1 cellular context compared by ENCODE assay signal in the genomic region with DNA sequence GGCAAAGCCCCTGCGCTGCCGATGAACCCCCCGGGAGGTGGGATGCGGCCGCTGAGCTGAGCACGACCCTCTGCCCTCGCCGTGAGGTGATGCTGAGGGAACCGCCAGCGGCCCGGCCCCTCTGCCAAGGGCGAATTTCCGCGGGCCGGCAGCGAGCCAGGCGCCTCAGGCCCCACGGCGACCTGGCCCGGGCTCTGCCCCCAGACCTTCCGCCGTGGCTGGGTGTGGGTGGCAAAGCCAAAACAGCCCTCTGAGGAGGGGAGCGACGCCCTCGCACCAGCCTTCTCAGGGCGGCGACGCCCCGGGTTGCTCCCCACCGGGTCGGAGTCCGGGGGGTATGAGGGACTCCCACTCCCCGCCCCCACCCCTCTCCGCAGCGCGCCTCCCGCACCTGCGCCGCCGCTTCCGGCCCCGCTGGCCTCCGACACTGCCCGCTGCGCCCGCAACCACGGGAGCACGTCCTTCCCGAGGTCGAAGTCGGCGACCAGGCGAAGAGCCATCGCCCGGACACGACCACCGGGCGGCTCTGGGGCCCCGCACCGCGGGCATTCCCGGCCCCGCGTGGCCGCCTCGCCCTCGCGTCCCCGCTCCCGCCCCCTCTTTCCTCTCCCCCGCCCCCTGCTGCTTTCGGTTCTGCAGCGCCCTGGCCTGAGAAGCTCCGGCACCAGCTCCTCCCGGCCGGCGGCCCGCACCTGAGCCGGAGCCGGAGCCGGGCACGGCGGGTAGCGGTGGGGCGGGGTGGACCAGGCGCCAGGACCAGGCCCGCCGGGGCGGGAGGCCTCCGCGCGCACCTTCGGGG.
TF ChIP-seq lines count a peak whose summit lies in the region.

A gene with protein sequence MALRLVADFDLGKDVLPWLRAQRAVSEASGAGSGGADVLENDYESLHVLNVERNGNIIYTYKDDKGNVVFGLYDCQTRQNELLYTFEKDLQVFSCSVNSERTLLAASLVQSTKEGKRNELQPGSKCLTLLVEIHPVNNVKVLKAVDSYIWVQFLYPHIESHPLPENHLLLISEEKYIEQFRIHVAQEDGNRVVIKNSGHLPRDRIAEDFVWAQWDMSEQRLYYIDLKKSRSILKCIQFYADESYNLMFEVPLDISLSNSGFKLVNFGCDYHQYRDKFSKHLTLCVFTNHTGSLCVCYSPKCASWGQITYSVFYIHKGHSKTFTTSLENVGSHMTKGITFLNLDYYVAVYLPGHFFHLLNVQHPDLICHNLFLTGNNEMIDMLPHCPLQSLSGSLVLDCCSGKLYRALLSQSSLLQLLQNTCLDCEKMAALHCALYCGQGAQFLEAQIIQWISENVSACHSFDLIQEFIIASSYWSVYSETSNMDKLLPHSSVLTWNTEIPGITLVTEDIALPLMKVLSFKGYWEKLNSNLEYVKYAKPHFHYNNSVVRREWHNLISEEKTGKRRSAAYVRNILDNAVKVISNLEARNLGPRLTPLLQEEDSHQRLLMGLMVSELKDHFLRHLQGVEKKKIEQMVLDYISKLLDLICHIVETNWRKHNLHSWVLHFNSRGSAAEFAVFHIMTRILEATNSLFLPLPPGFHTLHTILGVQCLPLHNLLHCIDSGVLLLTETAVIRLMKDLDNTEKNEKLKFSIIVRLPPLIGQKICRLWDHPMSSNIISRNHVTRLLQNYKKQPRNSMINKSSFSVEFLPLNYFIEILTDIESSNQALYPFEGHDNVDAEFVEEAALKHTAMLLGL (minus strand): TSS at position 528 of the 799 bp plus-strand sequence. CDS start 28 bp downstream, at position 500.

TF ChIP-seq in HepG2, 621 proteins besides CTCF, POLR2A, EP300 and RAD21 (continued from another document and continues in another):
- TF ChIP-seq, protein P1, sequence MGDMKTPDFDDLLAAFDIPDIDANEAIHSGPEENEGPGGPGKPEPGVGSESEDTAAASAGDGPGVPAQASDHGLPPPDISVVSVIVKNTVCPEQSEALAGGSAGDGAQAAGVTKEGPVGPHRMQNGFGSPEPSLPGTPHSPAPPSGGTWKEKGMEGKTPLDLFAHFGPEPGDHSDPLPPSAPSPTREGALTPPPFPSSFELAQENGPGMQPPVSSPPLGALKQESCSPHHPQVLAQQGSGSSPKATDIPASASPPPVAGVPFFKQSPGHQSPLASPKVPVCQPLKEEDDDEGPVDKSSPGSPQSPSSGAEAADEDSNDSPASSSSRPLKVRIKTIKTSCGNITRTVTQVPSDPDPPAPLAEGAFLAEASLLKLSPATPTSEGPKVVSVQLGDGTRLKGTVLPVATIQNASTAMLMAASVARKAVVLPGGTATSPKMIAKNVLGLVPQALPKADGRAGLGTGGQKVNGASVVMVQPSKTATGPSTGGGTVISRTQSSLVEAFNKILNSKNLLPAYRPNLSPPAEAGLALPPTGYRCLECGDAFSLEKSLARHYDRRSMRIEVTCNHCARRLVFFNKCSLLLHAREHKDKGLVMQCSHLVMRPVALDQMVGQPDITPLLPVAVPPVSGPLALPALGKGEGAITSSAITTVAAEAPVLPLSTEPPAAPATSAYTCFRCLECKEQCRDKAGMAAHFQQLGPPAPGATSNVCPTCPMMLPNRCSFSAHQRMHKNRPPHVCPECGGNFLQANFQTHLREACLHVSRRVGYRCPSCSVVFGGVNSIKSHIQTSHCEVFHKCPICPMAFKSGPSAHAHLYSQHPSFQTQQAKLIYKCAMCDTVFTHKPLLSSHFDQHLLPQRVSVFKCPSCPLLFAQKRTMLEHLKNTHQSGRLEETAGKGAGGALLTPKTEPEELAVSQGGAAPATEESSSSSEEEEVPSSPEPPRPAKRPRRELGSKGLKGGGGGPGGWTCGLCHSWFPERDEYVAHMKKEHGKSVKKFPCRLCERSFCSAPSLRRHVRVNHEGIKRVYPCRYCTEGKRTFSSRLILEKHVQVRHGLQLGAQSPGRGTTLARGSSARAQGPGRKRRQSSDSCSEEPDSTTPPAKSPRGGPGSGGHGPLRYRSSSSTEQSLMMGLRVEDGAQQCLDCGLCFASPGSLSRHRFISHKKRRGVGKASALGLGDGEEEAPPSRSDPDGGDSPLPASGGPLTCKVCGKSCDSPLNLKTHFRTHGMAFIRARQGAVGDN (CRISPR knock-in tag; IDR thresholded peaks at IDR 0.05), result peak; percentile 94
- TF ChIP-seq ZNF75D (CRISPR knock-in tag; IDR thresholded peaks at IDR 0.05; ENCODE audit: borderline replicate concordance) (no peak), ZNF44 (CRISPR knock-in tag; IDR thresholded peaks at IDR 0.05) (no peak), ZFP37 (CRISPR knock-in tag; IDR thresholded peaks at IDR 0.05; ENCODE audit: borderline replicate concordance) (no peak), XRCC5 (optimal IDR thresholded peaks at IDR 0.05; ENCODE audit: low read length) (peak; percentile 10), BHLHE40 (IDR thresholded peaks at IDR 0.05; ENCODE audit: low read length) (no peak; the same call in 1 of the 2 replicates), RBM39 (IDR thresholded peaks at IDR 0.05; ENCODE audit: low read depth, low read length, poor library complexity, severe bottlenecking) (no peak), ZBTB20 (CRISPR knock-in tag; IDR thresholded peaks at IDR 0.05; ENCODE audit: borderline replicate concordance, low read depth) (peak; percentile 66), SMAD9 (CRISPR knock-in tag; IDR thresholded peaks at IDR 0.05) (no peak), DNMT1 (CRISPR knock-in tag; IDR thresholded peaks at IDR 0.05) (peak; percentile 41; the same call in 1 of the 2 replicates), ZNF629 (CRISPR knock-in tag; conservative IDR thresholded peaks at IDR 0.05) (no peak), RNF2 (conservative IDR thresholded peaks at IDR 0.05; ENCODE audit: low read depth) (no peak), ZNF430 (CRISPR knock-in tag; IDR thresholded peaks at IDR 0.05) (peak; percentile 51; the same call in 1 of the 2 replicates), HNF4A (CRISPR knock-in tag; IDR thresholded peaks at IDR 0.05) (peak; percentile 44), ZNF652 (CRISPR knock-in tag; IDR thresholded peaks at IDR 0.05; ENCODE audit: borderline replicate concordance, low read depth) (no peak), NFATC3 (CRISPR knock-in tag; IDR thresholded peaks at IDR 0.05) (no peak), RORA (CRISPR knock-in tag; IDR thresholded peaks at IDR 0.05) (no peak), KDM5A (IDR thresholded peaks at IDR 0.05; ENCODE audit: borderline replicate concordance, low read length) (no peak), ZNF180 (CRISPR knock-in tag; IDR thresholded peaks at IDR 0.05; ENCODE audit: borderline replicate concordance, low read depth) (no peak), RELA (CRISPR knock-in tag; IDR thresholded peaks at IDR 0.05) (no peak), GFI1 (CRISPR knock-in tag; IDR thresholded peaks at IDR 0.05; ENCODE audit: borderline replicate concordance) (peak; percentile 54; the same call in 1 of the 2 replicates)
- TF ChIP-seq, protein P2, sequence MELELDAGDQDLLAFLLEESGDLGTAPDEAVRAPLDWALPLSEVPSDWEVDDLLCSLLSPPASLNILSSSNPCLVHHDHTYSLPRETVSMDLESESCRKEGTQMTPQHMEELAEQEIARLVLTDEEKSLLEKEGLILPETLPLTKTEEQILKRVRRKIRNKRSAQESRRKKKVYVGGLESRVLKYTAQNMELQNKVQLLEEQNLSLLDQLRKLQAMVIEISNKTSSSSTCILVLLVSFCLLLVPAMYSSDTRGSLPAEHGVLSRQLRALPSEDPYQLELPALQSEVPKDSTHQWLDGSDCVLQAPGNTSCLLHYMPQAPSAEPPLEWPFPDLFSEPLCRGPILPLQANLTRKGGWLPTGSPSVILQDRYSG (CRISPR knock-in tag; IDR thresholded peaks at IDR 0.05), result no peak
- TF ChIP-seq, protein P3, sequence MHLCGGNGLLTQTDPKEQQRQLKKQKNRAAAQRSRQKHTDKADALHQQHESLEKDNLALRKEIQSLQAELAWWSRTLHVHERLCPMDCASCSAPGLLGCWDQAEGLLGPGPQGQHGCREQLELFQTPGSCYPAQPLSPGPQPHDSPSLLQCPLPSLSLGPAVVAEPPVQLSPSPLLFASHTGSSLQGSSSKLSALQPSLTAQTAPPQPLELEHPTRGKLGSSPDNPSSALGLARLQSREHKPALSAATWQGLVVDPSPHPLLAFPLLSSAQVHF (CRISPR knock-in tag; IDR thresholded peaks at IDR 0.05), result 0 out of 2 replicates have a peak, but pooled peaks have one; percentile 23
- TF ChIP-seq, protein P4, sequence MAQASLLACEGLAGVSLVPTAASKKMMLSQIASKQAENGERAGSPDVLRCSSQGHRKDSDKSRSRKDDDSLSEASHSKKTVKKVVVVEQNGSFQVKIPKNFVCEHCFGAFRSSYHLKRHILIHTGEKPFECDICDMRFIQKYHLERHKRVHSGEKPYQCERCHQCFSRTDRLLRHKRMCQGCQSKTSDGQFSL (CRISPR knock-in tag; IDR thresholded peaks at IDR 0.05), result peak; percentile 24; the same call in 1 of the 2 replicates
- TF ChIP-seq, protein P5, sequence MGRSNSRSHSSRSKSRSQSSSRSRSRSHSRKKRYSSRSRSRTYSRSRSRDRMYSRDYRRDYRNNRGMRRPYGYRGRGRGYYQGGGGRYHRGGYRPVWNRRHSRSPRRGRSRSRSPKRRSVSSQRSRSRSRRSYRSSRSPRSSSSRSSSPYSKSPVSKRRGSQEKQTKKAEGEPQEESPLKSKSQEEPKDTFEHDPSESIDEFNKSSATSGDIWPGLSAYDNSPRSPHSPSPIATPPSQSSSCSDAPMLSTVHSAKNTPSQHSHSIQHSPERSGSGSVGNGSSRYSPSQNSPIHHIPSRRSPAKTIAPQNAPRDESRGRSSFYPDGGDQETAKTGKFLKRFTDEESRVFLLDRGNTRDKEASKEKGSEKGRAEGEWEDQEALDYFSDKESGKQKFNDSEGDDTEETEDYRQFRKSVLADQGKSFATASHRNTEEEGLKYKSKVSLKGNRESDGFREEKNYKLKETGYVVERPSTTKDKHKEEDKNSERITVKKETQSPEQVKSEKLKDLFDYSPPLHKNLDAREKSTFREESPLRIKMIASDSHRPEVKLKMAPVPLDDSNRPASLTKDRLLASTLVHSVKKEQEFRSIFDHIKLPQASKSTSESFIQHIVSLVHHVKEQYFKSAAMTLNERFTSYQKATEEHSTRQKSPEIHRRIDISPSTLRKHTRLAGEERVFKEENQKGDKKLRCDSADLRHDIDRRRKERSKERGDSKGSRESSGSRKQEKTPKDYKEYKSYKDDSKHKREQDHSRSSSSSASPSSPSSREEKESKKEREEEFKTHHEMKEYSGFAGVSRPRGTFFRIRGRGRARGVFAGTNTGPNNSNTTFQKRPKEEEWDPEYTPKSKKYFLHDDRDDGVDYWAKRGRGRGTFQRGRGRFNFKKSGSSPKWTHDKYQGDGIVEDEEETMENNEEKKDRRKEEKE (IDR thresholded peaks at IDR 0.05), result no peak
- TF ChIP-seq, protein P6, sequence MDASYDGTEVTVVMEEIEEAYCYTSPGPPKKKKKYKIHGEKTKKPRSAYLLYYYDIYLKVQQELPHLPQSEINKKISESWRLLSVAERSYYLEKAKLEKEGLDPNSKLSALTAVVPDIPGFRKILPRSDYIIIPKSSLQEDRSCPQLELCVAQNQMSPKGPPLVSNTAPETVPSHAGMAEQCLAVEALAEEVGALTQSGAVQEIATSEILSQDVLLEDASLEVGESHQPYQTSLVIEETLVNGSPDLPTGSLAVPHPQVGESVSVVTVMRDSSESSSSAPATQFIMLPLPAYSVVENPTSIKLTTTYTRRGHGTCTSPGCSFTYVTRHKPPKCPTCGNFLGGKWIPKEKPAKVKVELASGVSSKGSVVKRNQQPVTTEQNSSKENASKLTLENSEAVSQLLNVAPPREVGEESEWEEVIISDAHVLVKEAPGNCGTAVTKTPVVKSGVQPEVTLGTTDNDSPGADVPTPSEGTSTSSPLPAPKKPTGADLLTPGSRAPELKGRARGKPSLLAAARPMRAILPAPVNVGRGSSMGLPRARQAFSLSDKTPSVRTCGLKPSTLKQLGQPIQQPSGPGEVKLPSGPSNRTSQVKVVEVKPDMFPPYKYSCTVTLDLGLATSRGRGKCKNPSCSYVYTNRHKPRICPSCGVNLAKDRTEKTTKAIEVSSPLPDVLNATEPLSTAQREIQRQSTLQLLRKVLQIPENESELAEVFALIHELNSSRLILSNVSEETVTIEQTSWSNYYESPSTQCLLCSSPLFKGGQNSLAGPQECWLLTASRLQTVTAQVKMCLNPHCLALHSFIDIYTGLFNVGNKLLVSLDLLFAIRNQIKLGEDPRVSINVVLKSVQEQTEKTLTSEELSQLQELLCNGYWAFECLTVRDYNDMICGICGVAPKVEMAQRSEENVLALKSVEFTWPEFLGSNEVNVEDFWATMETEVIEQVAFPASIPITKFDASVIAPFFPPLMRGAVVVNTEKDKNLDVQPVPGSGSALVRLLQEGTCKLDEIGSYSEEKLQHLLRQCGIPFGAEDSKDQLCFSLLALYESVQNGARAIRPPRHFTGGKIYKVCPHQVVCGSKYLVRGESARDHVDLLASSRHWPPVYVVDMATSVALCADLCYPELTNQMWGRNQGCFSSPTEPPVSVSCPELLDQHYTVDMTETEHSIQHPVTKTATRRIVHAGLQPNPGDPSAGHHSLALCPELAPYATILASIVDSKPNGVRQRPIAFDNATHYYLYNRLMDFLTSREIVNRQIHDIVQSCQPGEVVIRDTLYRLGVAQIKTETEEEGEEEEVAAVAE (CRISPR knock-in tag; IDR thresholded peaks at IDR 0.05; ENCODE audit: borderline replicate concordance), result no peak
- TF ChIP-seq, protein P7, sequence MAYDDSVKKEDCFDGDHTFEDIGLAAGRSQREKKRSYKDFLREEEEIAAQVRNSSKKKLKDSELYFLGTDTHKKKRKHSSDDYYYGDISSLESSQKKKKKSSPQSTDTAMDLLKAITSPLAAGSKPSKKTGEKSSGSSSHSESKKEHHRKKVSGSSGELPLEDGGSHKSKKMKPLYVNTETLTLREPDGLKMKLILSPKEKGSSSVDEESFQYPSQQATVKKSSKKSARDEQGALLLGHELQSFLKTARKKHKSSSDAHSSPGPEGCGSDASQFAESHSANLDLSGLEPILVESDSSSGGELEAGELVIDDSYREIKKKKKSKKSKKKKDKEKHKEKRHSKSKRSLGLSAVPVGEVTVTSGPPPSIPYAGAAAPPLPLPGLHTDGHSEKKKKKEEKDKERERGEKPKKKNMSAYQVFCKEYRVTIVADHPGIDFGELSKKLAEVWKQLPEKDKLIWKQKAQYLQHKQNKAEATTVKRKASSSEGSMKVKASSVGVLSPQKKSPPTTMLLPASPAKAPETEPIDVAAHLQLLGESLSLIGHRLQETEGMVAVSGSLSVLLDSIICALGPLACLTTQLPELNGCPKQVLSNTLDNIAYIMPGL (CRISPR knock-in tag; IDR thresholded peaks at IDR 0.05; ENCODE audit: borderline replicate concordance in 1 of 2, low read depth in 1 of 2), result peak in 1 of 2 experiments; percentile 55; a peak in 2 of 4 replicates
